In the genomic region with DNA sequence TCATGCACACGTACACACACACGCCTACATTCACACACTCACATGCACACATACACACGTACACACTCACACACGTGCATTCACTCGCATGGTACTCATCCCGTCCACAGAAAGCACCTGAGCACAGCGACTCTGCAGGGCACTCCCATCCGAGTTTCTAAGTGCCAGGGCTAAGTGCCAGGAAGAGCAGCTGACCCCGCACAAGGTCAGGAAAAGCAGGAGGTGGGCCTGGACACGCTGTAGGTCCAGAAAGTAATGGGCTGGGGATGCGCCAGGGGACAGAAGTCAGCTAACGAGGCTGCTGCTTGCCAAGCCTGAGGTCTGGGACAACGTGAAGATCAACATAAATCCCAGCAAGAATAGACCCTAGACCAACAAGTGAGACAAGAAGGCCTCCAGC, we compare ENCODE assay signal across 21 cellular contexts.
A peak's percentile ranks its signal among the peaks of the same experiment; 100 is the strongest.
DNase-seq lines count a peak whose midpoint lies in the region; ATAC-seq and TF ChIP-seq lines count a peak whose summit lies in the region.
"Had no signal": no experiment of that assay in that cellular context is flagged by ENCODE, and none has a peak within 500 bp of the region (broad histone marks: within the 10 kb centered on the region; RNA-seq: fewer than 3 reads in every experiment).

No MANE protein-coding gene starts in this region.

- POLR2A ChIA-PET in RWPE1 (lab: Yijun Ruan, JAX; ENCODE audit: low non-redundant PET) = no interaction called here

- DNase-seq in NCI-H748 (lab: John Stamatoyannopoulos, UW; ENCODE audit: unreplicated experiment) (peak; percentile 29), NCI-H748 treated with DMSO at 0.1 percent for 48 hours (lab: John Stamatoyannopoulos, UW) (no peak), RWPE1 (ENCODE audit: low spot score) (no peak), islet precursor cell (peak; percentile 2), hepatic stellate cell (ENCODE audit: low spot score) (no peak)
- DNase-seq in activated naive CD4-positive, alpha-beta T cell (lab: John Stamatoyannopoulos, UW) = no peak
- DNase-seq: 8988T; CD8-positive, alpha-beta memory T cell; DMS53; GDM1; Kasumi-1; NCI-H1694; NCI-H2081; NCI-H2171; NCI-H345; NCI-H524; NK-92 treated with Interleukin-12 subunit alpha and Interleukin-12 subunit beta, amount 100 ng/mL, for 24 hours had no signal

- TF ChIP-seq CTCF in 22Rv1 (IDR thresholded peaks at IDR 0.05) = no peak
- TF ChIP-seq CTCF in RWPE1 (conservative IDR thresholded peaks at IDR 0.05; ENCODE audit: low read depth) = no peak

- CTCF ChIA-PET in RWPE1 (lab: Yijun Ruan, JAX) = no interaction called here

- no peak for ATAC-seq in HG02571 (IDR thresholded peaks at IDR 0.05; ENCODE audit: unreplicated experiment)
- ATAC-seq: Panc1 had no signal

- H3K27ac ChIP-seq in 22Rv1 = 0 out of 2 replicates have a peak overlapping the region, but pooled peaks have one; percentile 64
- peak overlapping the region; percentile 32 for H3K27ac ChIP-seq in RWPE1
- H3K27ac ChIP-seq: BLaER1 treated with 17β-estradiol and CSF1 and Interleukin-3, amounts not matched to agents 10 nM and 100 nM had no signal

Comparison
In these comparisons a context has a peak if more than half of its experiments do, and no peak if none do; other contexts are left out.
1. DNase-seq: peak in NCI-H748 (single experiment) and islet precursor cell (single experiment); none in NCI-H748 treated with DMSO at 0.1 percent for 48 hours (single experiment), RWPE1 (single experiment), hepatic stellate cell (single experiment) and activated naive CD4-positive, alpha-beta T cell (0 of 4).